In genomic region chr4:73870778-73871177, GRCh38 we compare ENCODE assay signal across 22 cellular contexts. TPM values are rescaled to one million over a fixed set of nuclear protein-coding genes. Genes with fewer than 3 reads are reported as not detected.
DNase-seq lines count a peak whose midpoint lies in the region; ATAC-seq and TF ChIP-seq lines count a peak whose summit lies in the region.
"Had no signal": no experiment of that assay in that cellular context is flagged by ENCODE, and none has a peak within 500 bp of the region (broad histone marks: within the 10 kb centered on the region; RNA-seq: fewer than 3 reads in every experiment).

No MANE protein-coding gene starts in this region.

- peak overlapping the region; percentile 72 for H3K4me3 ChIP-seq in epithelial cell of proximal tubule (ENCODE audit: low read depth, low read length)
- H3K4me3 ChIP-seq: SJCRH30 had no signal

- no peaks in the 10 kb centered on the region for H3K9me3 Mint-ChIP-seq in nephron
- H3K9me3 Mint-ChIP-seq: CD8-positive, alpha-beta T cell had no signal

- DNase-seq in AML-193 (lab: John Stamatoyannopoulos, UW) (peak; percentile 12 to 39), amniotic epithelial cell (ENCODE audit: low read depth) (peak; percentile 89), epithelial cell of proximal tubule (ENCODE audit: low read depth) (no peak), KG1 (lab: John Stamatoyannopoulos, UW) (no peak), NOMO-1 treated with DMSO at 0.1 percent for 48 hours (lab: John Stamatoyannopoulos, UW; ENCODE audit: unreplicated experiment) (no peak), NCI-H1694 treated with DMSO at 0.1 percent for 48 hours (lab: John Stamatoyannopoulos, UW) (no peak)
- DNase-seq: activated CD4-positive, CD25-positive, alpha-beta regulatory T cell treated with anti-CD3 and anti-CD28 coated beads, Interleukin-2, amount 50 U/mL, for 72 hours; activated gamma-delta T cell treated with Interleukin-2 at 50 U/mL for 16 hours; CD8-positive, alpha-beta T cell; esophagus squamous epithelium; left ventricle myocardium superior; naive thymus-derived CD4-positive, alpha-beta T cell; NCI-H1694; SJCRH30; stimulated activated naive CD8-positive, alpha-beta T cell treated with anti-CD3 and anti-CD28 coated beads, Interleukin-15, amount 100 ng/mL, for 72 hours had no signal

- peaks cover 3% of the 10 kb centered on the region for H3K4me1 Mint-ChIP-seq in nephron

- peaks cover 85% of the 10 kb centered on the region for H3K27me3 Mint-ChIP-seq in nephron (ENCODE audit: low read depth)

- no peak overlapping the region for H3K27ac Mint-ChIP-seq in nephron
- H3K27ac Mint-ChIP-seq: CD8-positive, alpha-beta T cell; naive thymus-derived CD4-positive, alpha-beta T cell; stimulated activated naive CD8-positive, alpha-beta T cell treated with anti-CD3 and anti-CD28 coated beads, Interleukin-15, amount 100 ng/mL, for 72 hours had no signal

- ATAC-seq in HG02884 (IDR thresholded peaks at IDR 0.05; ENCODE audit: unreplicated experiment): no peak
- ATAC-seq: CD8-positive, alpha-beta T cell; naive thymus-derived CD4-positive, alpha-beta T cell; stimulated activated naive CD8-positive, alpha-beta T cell treated with anti-CD3 and anti-CD28 coated beads, Interleukin-15, amount 100 ng/mL, for 72 hours had no signal

- no peak for TF ChIP-seq CTCF in epithelial cell of proximal tubule (conservative IDR thresholded peaks at IDR 0.05; ENCODE audit: low read depth, low read length)
- no peak for TF ChIP-seq CTCF in nephron (IDR thresholded peaks at IDR 0.05; ENCODE audit: unreplicated experiment in 3 of 3)

- H3K4me3 Mint-ChIP-seq in nephron: peak overlapping the region; percentile 26 to 70 (median 49)
- H3K4me3 Mint-ChIP-seq: CD8-positive, alpha-beta T cell; naive thymus-derived CD4-positive, alpha-beta T cell; stimulated activated naive CD8-positive, alpha-beta T cell treated with anti-CD3 and anti-CD28 coated beads, Interleukin-15, amount 100 ng/mL, for 72 hours had no signal

- no peaks in the 10 kb centered on the region for H3K36me3 Mint-ChIP-seq in nephron (ENCODE audit: low read depth)
- H3K36me3 Mint-ChIP-seq: CD8-positive, alpha-beta T cell; naive thymus-derived CD4-positive, alpha-beta T cell had no signal

RNA-seq across cellular contexts. Expression of gene CXCL1, which starts 1.6 kb away (rescaled TPM):
- 100 and 158 TPM in 2 replicates for total RNA-seq in epithelial cell of proximal tubule
- total RNA-seq: CD8-positive, alpha-beta T cell; G401; HT1080; SJCRH30 had no signal

RNA-seq across cellular contexts. Expression of gene PF4V1, which starts 17.7 kb away (rescaled TPM):
- total RNA-seq in epithelial cell of proximal tubule: not detected in 2 replicates
- total RNA-seq: CD8-positive, alpha-beta T cell; dermis microvascular lymphatic vessel endothelial cell; esophagus squamous epithelium; G401; HT1080; left ventricle myocardium superior; naive thymus-derived CD4-positive, alpha-beta T cell; SJCRH30; urinary bladder had no signal

RNA-seq across cellular contexts. Expression of gene CXCL6, which starts 34.3 kb away (rescaled TPM):
- total RNA-seq in epithelial cell of proximal tubule: 7.2 and 17.1 TPM in 2 replicates
- total RNA-seq: CD8-positive, alpha-beta T cell; G401; HT1080; naive thymus-derived CD4-positive, alpha-beta T cell; NCI-H460; SJCRH30 had no signal

Comparison
In these comparisons a context has a peak if more than half of its experiments do, and no peak if none do; other contexts are left out.
1. DNase-seq: peak in AML-193 (2 of 2) and amniotic epithelial cell (single experiment); none in epithelial cell of proximal tubule (single experiment), KG1 (single experiment), NOMO-1 treated with DMSO at 0.1 percent for 48 hours (single experiment) and NCI-H1694 treated with DMSO at 0.1 percent for 48 hours (single experiment).